ENCODE assay signal across 1 cellular context in the genomic region with DNA sequence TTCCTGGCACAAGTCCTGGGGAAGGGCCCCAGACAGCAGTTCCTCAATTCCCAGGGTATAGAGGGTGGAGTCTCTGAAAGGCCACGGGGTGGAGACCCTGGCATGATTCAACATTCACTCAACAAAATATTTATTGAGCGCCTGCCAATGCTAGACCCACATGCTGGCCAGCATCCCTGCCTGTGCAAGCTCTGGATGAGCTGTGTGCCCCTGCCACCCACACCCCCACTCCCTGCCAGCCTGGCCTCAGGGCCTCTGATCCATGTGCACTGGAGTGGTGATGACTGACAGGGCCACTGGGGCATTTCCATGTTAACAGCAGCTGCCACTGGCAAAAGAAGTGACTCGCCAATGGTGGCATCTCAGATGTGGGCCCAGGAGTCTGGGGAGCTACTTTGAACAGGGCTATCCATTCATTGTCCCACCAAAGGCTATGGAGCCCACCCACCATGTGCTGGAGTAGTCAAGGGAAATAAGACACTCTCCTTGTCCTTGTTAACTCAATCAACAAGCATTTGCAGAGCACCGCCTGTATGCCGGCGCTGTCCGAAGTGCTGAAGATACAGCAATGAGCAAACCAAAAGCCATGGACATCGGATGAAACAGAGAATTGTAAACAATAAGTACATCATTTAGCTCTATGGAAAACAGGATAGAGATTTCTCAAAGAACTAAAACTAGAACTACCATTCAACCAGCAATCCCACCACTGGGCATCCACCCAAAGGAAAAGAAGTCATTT.
TF ChIP-seq lines count a peak whose summit lies in the region.

No MANE protein-coding gene starts in this region.

TF ChIP-seq in HepG2, 621 proteins besides CTCF, POLR2A, EP300 and RAD21:
- TF ChIP-seq ZKSCAN8 (CRISPR knock-in tag; IDR thresholded peaks at IDR 0.05; ENCODE audit: borderline replicate concordance), result peak; percentile 95
- peak; percentile 100 for TF ChIP-seq ZNF331 (CRISPR knock-in tag; IDR thresholded peaks at IDR 0.05)
- no peak for TF ChIP-seq BATF2 (CRISPR knock-in tag; IDR thresholded peaks at IDR 0.05)
- TF ChIP-seq MIXL1 (CRISPR knock-in tag; IDR thresholded peaks at IDR 0.05), result peak; percentile 99
- TF ChIP-seq ZNF777 (CRISPR knock-in tag; IDR thresholded peaks at IDR 0.05), result no peak
- no peak for TF ChIP-seq MBD4 (IDR thresholded peaks at IDR 0.05; ENCODE audit: borderline replicate concordance, low read length)
- no peak for TF ChIP-seq SIX1 (CRISPR knock-in tag; IDR thresholded peaks at IDR 0.05; ENCODE audit: borderline replicate concordance)
- TF ChIP-seq SAP130 (CRISPR knock-in tag; IDR thresholded peaks at IDR 0.05; ENCODE audit: low read depth), result peak; percentile 40; the same call in 1 of the 2 replicates
- TF ChIP-seq ZNF441 (CRISPR knock-in tag; IDR thresholded peaks at IDR 0.05; ENCODE audit: borderline replicate concordance), result no peak
- no peak for TF ChIP-seq ZSCAN22 (CRISPR knock-in tag; IDR thresholded peaks at IDR 0.05)
- TF ChIP-seq FOXP1 (IDR thresholded peaks at IDR 0.05), result no peak
- TF ChIP-seq FOXP1 (CRISPR knock-in tag; IDR thresholded peaks at IDR 0.05), result no peak
- TF ChIP-seq MIER2 (CRISPR knock-in tag; IDR thresholded peaks at IDR 0.05), result peak; percentile 96
- TF ChIP-seq FOXA3 (CRISPR knock-in tag; IDR thresholded peaks at IDR 0.05), result no peak
- TF ChIP-seq KLF16 (CRISPR knock-in tag; IDR thresholded peaks at IDR 0.05), result 0 out of 4 replicates have a peak, but pooled peaks of 1 of the 2 experiments have one; percentile 18
- TF ChIP-seq ATAD3A (CRISPR knock-in tag; IDR thresholded peaks at IDR 0.05), result no peak
- no peak for TF ChIP-seq NR0B2 (CRISPR knock-in tag; IDR thresholded peaks at IDR 0.05)
- TF ChIP-seq SRF (IDR thresholded peaks at IDR 0.05; ENCODE audit: low read depth, low read length), result no peak
- no peak for TF ChIP-seq GZF1 (CRISPR knock-in tag; IDR thresholded peaks at IDR 0.05)
- 0 out of 2 replicates have a peak, but pooled peaks have one; percentile 10 for TF ChIP-seq RARA (CRISPR knock-in tag; IDR thresholded peaks at IDR 0.05)
- peak; percentile 30; the same call in 1 of the 2 replicates for TF ChIP-seq ZNF3 (CRISPR knock-in tag; IDR thresholded peaks at IDR 0.05)
- peak; percentile 68 to 96 for TF ChIP-seq REST (IDR thresholded peaks at IDR 0.05; ENCODE audit: borderline replicate concordance in 1 of 2, low read depth in 1 of 2, low read length in 2 of 2)
- TF ChIP-seq HBP1 (CRISPR knock-in tag; IDR thresholded peaks at IDR 0.05; ENCODE audit: low read depth), result 0 out of 2 replicates have a peak, but pooled peaks have one; percentile 45
- TF ChIP-seq RAD51 (IDR thresholded peaks at IDR 0.05; ENCODE audit: borderline replicate concordance), result no peak
- no peak for TF ChIP-seq TCF12 (IDR thresholded peaks at IDR 0.05)
- no peak for TF ChIP-seq TCF12 (CRISPR knock-in tag; IDR thresholded peaks at IDR 0.05)
- TF ChIP-seq HDAC2 (CRISPR knock-in tag; IDR thresholded peaks at IDR 0.05), result 0 out of 2 replicates have a peak, but pooled peaks have one; percentile 15
- TF ChIP-seq, protein P1, sequence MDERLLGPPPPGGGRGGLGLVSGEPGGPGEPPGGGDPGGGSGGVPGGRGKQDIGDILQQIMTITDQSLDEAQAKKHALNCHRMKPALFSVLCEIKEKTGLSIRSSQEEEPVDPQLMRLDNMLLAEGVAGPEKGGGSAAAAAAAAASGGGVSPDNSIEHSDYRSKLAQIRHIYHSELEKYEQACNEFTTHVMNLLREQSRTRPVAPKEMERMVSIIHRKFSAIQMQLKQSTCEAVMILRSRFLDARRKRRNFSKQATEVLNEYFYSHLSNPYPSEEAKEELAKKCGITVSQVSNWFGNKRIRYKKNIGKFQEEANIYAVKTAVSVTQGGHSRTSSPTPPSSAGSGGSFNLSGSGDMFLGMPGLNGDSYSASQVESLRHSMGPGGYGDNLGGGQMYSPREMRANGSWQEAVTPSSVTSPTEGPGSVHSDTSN (CRISPR knock-in tag; IDR thresholded peaks at IDR 0.05), result no peak
- TF ChIP-seq SRY (CRISPR knock-in tag; IDR thresholded peaks at IDR 0.05), result no peak
- TF ChIP-seq EHMT2 (IDR thresholded peaks at IDR 0.05; ENCODE audit: borderline replicate concordance, low read depth, low read length), result peak; percentile 80
- TF ChIP-seq WIZ (CRISPR knock-in tag; IDR thresholded peaks at IDR 0.05), result peak; percentile 65; the same call in 1 of the 2 replicates
